In genomic region chr4:113708250-113708649, GRCh38 we compare ENCODE assay signal across 12 cellular contexts. TPM values are rescaled to one million over a fixed set of nuclear protein-coding genes. Genes with fewer than 3 reads are reported as not detected.
DNase-seq lines count a peak whose midpoint lies in the region; ATAC-seq and TF ChIP-seq lines count a peak whose summit lies in the region.
"Had no signal": no experiment of that assay in that cellular context is flagged by ENCODE, and none has a peak within 500 bp of the region (broad histone marks: within the 10 kb centered on the region; RNA-seq: fewer than 3 reads in every experiment).

No MANE protein-coding gene starts in this region.

- DNase-seq in Caki2 (ENCODE audit: low read depth): peak; percentile 23
- DNase-seq in amniotic epithelial cell (ENCODE audit: low read depth): peak; percentile 15
- DNase-seq in OCI-M1 (lab: John Stamatoyannopoulos, UW): no peak
- no peak for DNase-seq in RKO (ENCODE audit: low spot score)
- DNase-seq in H9: no peak
- DNase-seq in activated CD8-positive, alpha-beta T cell treated with anti-CD3 and anti-CD28 coated beads for 36 hours: no peak
- DNase-seq: activated naive CD8-positive, alpha-beta T cell treated with anti-CD3 and anti-CD28 coated beads, Interleukin-2, amount 10 ng/mL, durations not matched to agents 7 days and 5 days; CD4-positive, CD25-positive, alpha-beta regulatory T cell; mesendoderm had no signal

- no peaks in the 10 kb centered on the region for H3K9me3 ChIP-seq in H9 (ENCODE audit: control insufficient read depth, low read depth, low read length)
- H3K9me3 ChIP-seq: thoracic aorta had no signal

- no peaks in the 10 kb centered on the region for H3K27me3 ChIP-seq in H9 (ENCODE audit: insufficient read depth, low read length)

- H3K23me2 ChIP-seq in H9 (ENCODE audit: insufficient read length, low read depth, low read length, poor library complexity, severe bottlenecking): no peaks in the 10 kb centered on the region

- no peak overlapping the region for H2AK5ac ChIP-seq in H9 (ENCODE audit: insufficient read length, low read length)

- peaks cover 0 to 5% of the 10 kb centered on the region in 2 experiments; a peak in 1 of 4 replicates for H3K4me1 Mint-ChIP-seq in H9
- peaks cover 42% of the 10 kb centered on the region for H3K4me1 Mint-ChIP-seq in activated CD8-positive, alpha-beta T cell treated with anti-CD3 and anti-CD28 coated beads for 36 hours (ENCODE audit: low read depth)

- no peaks in the 10 kb centered on the region for H3K9me3 Mint-ChIP-seq in H9
- no peaks in the 10 kb centered on the region for H3K9me3 Mint-ChIP-seq in activated CD8-positive, alpha-beta T cell treated with anti-CD3 and anti-CD28 coated beads for 36 hours
- H3K9me3 Mint-ChIP-seq: activated naive CD8-positive, alpha-beta T cell treated with anti-CD3 and anti-CD28 coated beads, Interleukin-2, amount 10 ng/mL, durations not matched to agents 7 days and 5 days had no signal

- H3K27ac ChIP-seq in H9 (ENCODE audit: insufficient read length, low read depth, low read length): no peak overlapping the region
- H3K27ac ChIP-seq: thoracic aorta had no signal

- H3K9ac ChIP-seq in H9 (ENCODE audit: extremely low read depth, insufficient read length, low read length): no peak overlapping the region

- H4K8ac ChIP-seq in H9 (replicated peaks; ENCODE audit: insufficient read length, low read depth, low read length): no peak overlapping the region

- H3K56ac ChIP-seq in H9 (ENCODE audit: insufficient read length, low read depth, low read length): no peak overlapping the region

- H3K18ac ChIP-seq in H9 (ENCODE audit: insufficient read length, low read depth, low read length): no peak overlapping the region

- ATAC-seq in GM19351 (IDR thresholded peaks at IDR 0.05; ENCODE audit: unreplicated experiment) (peak; percentile 67), HG03342 (IDR thresholded peaks at IDR 0.05; ENCODE audit: unreplicated experiment) (peak; percentile 87)
- no peak for ATAC-seq in activated CD8-positive, alpha-beta T cell treated with anti-CD3 and anti-CD28 coated beads for 36 hours

- H3K4me2 ChIP-seq in H9 (ENCODE audit: insufficient read depth, insufficient read length, low read length): no peak overlapping the region

- no peaks in the 10 kb centered on the region for H3K79me1 ChIP-seq in H9 (ENCODE audit: insufficient read depth, low read depth, low read length, poor library complexity, severe bottlenecking)

- no peak overlapping the region for H2BK5ac ChIP-seq in H9 (ENCODE audit: insufficient read length, low read length)

- H3K4me1 ChIP-seq in H9 (ENCODE audit: insufficient read depth, low read length): no peaks in the 10 kb centered on the region

- H2AFZ ChIP-seq in H9 (ENCODE audit: low read length): no peak overlapping the region

- H4K20me1 ChIP-seq in H9 (ENCODE audit: control insufficient read depth, insufficient read depth, insufficient read length): no peaks in the 10 kb centered on the region

- no peak overlapping the region for H2BK15ac ChIP-seq in H9 (ENCODE audit: low read depth, low read length)

- no peak for TF ChIP-seq CTCF in H9 (conservative IDR thresholded peaks at IDR 0.05)
- no peak for TF ChIP-seq CTCF in activated CD8-positive, alpha-beta T cell treated with anti-CD3 and anti-CD28 coated beads for 36 hours (IDR thresholded peaks at IDR 0.05)

- no peak overlapping the region for H3K4ac ChIP-seq in H9 (ENCODE audit: low read depth, low read length)

- no peak overlapping the region for H4K5ac ChIP-seq in H9 (ENCODE audit: insufficient read length, low read depth, low read length)

- in situ Hi-C loops in Caki2 (cut with HindIII; ENCODE audit: low pct_unique_long_range_greater_than_20kb, low sequenced_read_pairs): no loop called here

- no peak overlapping the region for H2BK120ac ChIP-seq in H9 (ENCODE audit: low read depth, low read length, poor library complexity, severe bottlenecking)

- no peak overlapping the region for H3K27ac Mint-ChIP-seq in H9
- H3K27ac Mint-ChIP-seq in activated CD8-positive, alpha-beta T cell treated with anti-CD3 and anti-CD28 coated beads for 36 hours: no peak overlapping the region
- H3K27ac Mint-ChIP-seq: activated naive CD8-positive, alpha-beta T cell treated with anti-CD3 and anti-CD28 coated beads, Interleukin-2, amount 10 ng/mL, durations not matched to agents 7 days and 5 days had no signal

- no peaks in the 10 kb centered on the region for H3K79me2 ChIP-seq in H9 (ENCODE audit: insufficient read depth, low read length)

- H2BK12ac ChIP-seq in H9 (ENCODE audit: insufficient read length, low read depth, low read length): no peak overlapping the region

- CTCF ChIA-PET in activated CD8-positive, alpha-beta T cell treated with anti-CD3 and anti-CD28 coated beads for 36 hours (lab: Charles Lee): no interaction called here

- POLR2A ChIA-PET in activated CD8-positive, alpha-beta T cell treated with anti-CD3 and anti-CD28 coated beads for 36 hours (lab: Charles Lee): no interaction called here

- H3K23ac ChIP-seq in H9 (ENCODE audit: insufficient read length, low read depth, low read length): no peak overlapping the region

- H3K27me3 Mint-ChIP-seq in H9 (ENCODE audit: low read depth): no peaks in the 10 kb centered on the region
- H3K27me3 Mint-ChIP-seq in activated CD8-positive, alpha-beta T cell treated with anti-CD3 and anti-CD28 coated beads for 36 hours: no peaks in the 10 kb centered on the region
- H3K27me3 Mint-ChIP-seq: activated naive CD8-positive, alpha-beta T cell treated with anti-CD3 and anti-CD28 coated beads, Interleukin-2, amount 10 ng/mL, durations not matched to agents 7 days and 5 days; CD4-positive, CD25-positive, alpha-beta regulatory T cell had no signal

- no peaks in the 10 kb centered on the region for H3K36me3 Mint-ChIP-seq in H9 (ENCODE audit: insufficient read depth in 1 of 3, low read depth in 3 of 3)
- H3K36me3 Mint-ChIP-seq in activated CD8-positive, alpha-beta T cell treated with anti-CD3 and anti-CD28 coated beads for 36 hours (ENCODE audit: low read depth): peaks cover 19% of the 10 kb centered on the region

- intact Hi-C loops in activated CD8-positive, alpha-beta T cell treated with anti-CD3 and anti-CD28 coated beads for 36 hours (cut with micrococcal nuclease): no loop called here

- no peak overlapping the region for H3K4me3 Mint-ChIP-seq in H9
- H3K4me3 Mint-ChIP-seq in activated CD8-positive, alpha-beta T cell treated with anti-CD3 and anti-CD28 coated beads for 36 hours: no peak overlapping the region
- H3K4me3 Mint-ChIP-seq: activated naive CD8-positive, alpha-beta T cell treated with anti-CD3 and anti-CD28 coated beads, Interleukin-2, amount 10 ng/mL, durations not matched to agents 7 days and 5 days; CD4-positive, CD25-positive, alpha-beta regulatory T cell had no signal

- WGBS in H9 (ENCODE audit: extremely low coverage, insufficient read length, low lambda C conversion rate): no CpG with 5 or more reads among the region's 1 CpG

- H2BK20ac ChIP-seq in H9 (ENCODE audit: low read depth, low read length, poor library complexity, severe bottlenecking): no peak overlapping the region

- H3T11ph ChIP-seq in H9 (ENCODE audit: low read length): no peak overlapping the region

- no peak overlapping the region for H3K14ac ChIP-seq in H9 (ENCODE audit: insufficient read depth, low read length)

- no peak overlapping the region for H4K91ac ChIP-seq in H9 (ENCODE audit: insufficient read length, low read depth, low read length)

RNA-seq across cellular contexts. Expression of gene CAMK2D, which starts 53.3 kb away (rescaled TPM):
- 26.7 and 38.0 TPM in 2 replicates for total RNA-seq in Caki2 (2014; rRNA removed; shearing (Covaris generic); ENCODE audit: low replicate concordance)
- total RNA-seq in H9 (2021): 8.3 and 9.0 TPM in 2 replicates
- 10 to 100 TPM; 62.8 to 66.1 TPM for total RNA-seq in activated CD8-positive, alpha-beta T cell treated with anti-CD3 and anti-CD28 coated beads for 36 hours

Comparison
In these comparisons a context has a peak if more than half of its experiments do, and no peak if none do; other contexts are left out.
1. DNase-seq: peak in Caki2 (single experiment) and amniotic epithelial cell (single experiment); none in OCI-M1 (single experiment), RKO (single experiment), H9 (single experiment) and activated CD8-positive, alpha-beta T cell treated with anti-CD3 and anti-CD28 coated beads for 36 hours (single experiment).